ENCODE assay signal across 9 cellular contexts in the genomic region with DNA sequence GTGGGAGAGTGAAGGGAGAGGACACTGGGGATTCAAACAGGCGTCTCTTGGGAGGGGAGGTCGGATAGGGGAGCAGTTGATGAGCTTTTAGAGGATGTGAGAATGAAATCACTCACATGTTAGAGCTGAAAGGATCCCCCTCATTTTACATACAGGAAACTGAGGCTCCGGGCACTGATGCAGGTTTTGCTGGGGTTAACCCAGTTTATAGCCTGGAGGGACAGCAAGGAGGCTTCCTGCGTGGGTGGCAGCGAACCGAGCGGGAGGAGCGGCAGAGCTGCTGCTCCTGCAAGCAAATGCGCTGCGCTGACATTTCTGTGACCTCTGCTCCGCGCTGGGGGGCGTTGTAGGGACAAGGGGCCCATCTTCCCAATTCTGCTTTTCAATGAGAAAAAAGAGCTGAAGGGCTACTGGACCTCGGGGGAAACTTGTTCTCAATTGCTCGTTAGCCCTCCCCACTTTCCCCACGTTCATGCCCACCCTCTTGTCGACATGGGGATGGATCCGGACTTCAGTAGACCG. TPM values are rescaled to one million over a fixed set of nuclear protein-coding genes. Genes with fewer than 3 reads are reported as not detected.
DNase-seq lines count a peak whose midpoint lies in the region; ATAC-seq and TF ChIP-seq lines count a peak whose summit lies in the region.
"Had no signal": no experiment of that assay in that cellular context is flagged by ENCODE, and none has a peak within 500 bp of the region (broad histone marks: within the 10 kb centered on the region; RNA-seq: fewer than 3 reads in every experiment).

No MANE protein-coding gene starts in this region.

- no TSS peak for BruUV-seq in A673 (replicated peaks; lab: Mats Ljungman, UMichigan)

- intact Hi-C loops in A673 (cut with micrococcal nuclease; ENCODE audit: unreplicated experiment) (no loop called here), gastrocnemius medialis (cut with DNase I; ENCODE audit: low total_unique reads) (no loop called here)

- H3K4me3 Mint-ChIP-seq in activated naive CD8-positive, alpha-beta T cell = peak overlapping the region; percentile 85

- peaks cover 33% of the 10 kb centered on the region for H3K4me1 ChIP-seq in A673 (ENCODE audit: insufficient read depth, low read length, poor library complexity, severe bottlenecking)
- H3K4me1 ChIP-seq in gastrocnemius medialis = peaks cover 19 to 28% of the 10 kb centered on the region in 2 donors

- POLR2A ChIA-PET in A673 (lab: Charles Lee; ENCODE audit: low non-redundant PET) = no interaction called here

- peaks cover 98% of the 10 kb centered on the region for H3K27me3 ChIP-seq in A673 (replicated peaks; ENCODE audit: insufficient read depth, low read depth, low read length, poor library complexity)
- peaks cover 94 to 97% (median 96%) of the 10 kb centered on the region in 3 donors for H3K27me3 ChIP-seq in gastrocnemius medialis

- H3K4me1 Mint-ChIP-seq in activated naive CD8-positive, alpha-beta T cell (ENCODE audit: low read depth) = peaks cover 48% of the 10 kb centered on the region

- TF ChIP-seq POLR2A in gastrocnemius medialis (IDR thresholded peaks at IDR 0.05) = no peak

- H3K27ac ChIP-seq in A673 (ENCODE audit: low read depth, low read length, poor library complexity, severe bottlenecking) (no peak overlapping the region), gastrocnemius medialis (no peak overlapping the region)

- H3K9me3 Mint-ChIP-seq in activated naive CD8-positive, alpha-beta T cell (ENCODE audit: low read depth) = peaks cover 7% of the 10 kb centered on the region

- H3K27ac Mint-ChIP-seq in activated naive CD8-positive, alpha-beta T cell = no peak overlapping the region

- ATAC-seq in GM18861 (IDR thresholded peaks at IDR 0.05; ENCODE audit: unreplicated experiment) (peak; percentile 38), HG03097 (IDR thresholded peaks at IDR 0.05; ENCODE audit: low FRiP score, unreplicated experiment) (peak; percentile 29), gastrocnemius medialis (no peak)

- CTCF ChIA-PET in A673 (lab: Charles Lee) = no interaction called here

- H3K9me3 ChIP-seq in A673 (ENCODE audit: low read depth, low read length, poor library complexity, severe bottlenecking) = peaks cover 6% of the 10 kb centered on the region
- H3K9me3 ChIP-seq in gastrocnemius medialis = no peaks in the 10 kb centered on the region

- peaks cover 75% of the 10 kb centered on the region for H3K27me3 Mint-ChIP-seq in activated naive CD8-positive, alpha-beta T cell

- DNase-seq in A673 (ENCODE audit: low spot score) = no peak
- DNase-seq in gastrocnemius medialis = no peak
- no peak for DNase-seq in NCI-H1048 (lab: John Stamatoyannopoulos, UW)
- no peak for DNase-seq in LoVo (ENCODE audit: low spot score)
- DNase-seq in A172 (ENCODE audit: low spot score) = no peak

- H3K36me3 ChIP-seq in A673 (ENCODE audit: insufficient read depth, low read length, poor library complexity, severe bottlenecking) (no peaks in the 10 kb centered on the region), gastrocnemius medialis (no peaks in the 10 kb centered on the region)

- in situ Hi-C loops in gastrocnemius medialis (cut with MboI; ENCODE audit: low sequenced_read_pairs in 4 of 4) = no loop called here

- TF ChIP-seq CTCF in A673 (conservative IDR thresholded peaks at IDR 0.05; ENCODE audit: low read depth, low read length) (no peak), gastrocnemius medialis (IDR thresholded peaks at IDR 0.05 in 4 of 5, conservative IDR thresholded peaks at IDR 0.05 in 1 of 5) (no peak)

- H3K36me3 Mint-ChIP-seq in activated naive CD8-positive, alpha-beta T cell = no peaks in the 10 kb centered on the region

- peak overlapping the region; percentile 51 for H3K4me3 ChIP-seq in A673 (ENCODE audit: low read depth, low read length, poor library complexity, severe bottlenecking)
- peak overlapping the region in 3 of 4 donors; percentile 56 to 80 (median 65) for H3K4me3 ChIP-seq in gastrocnemius medialis

RNA-seq across cellular contexts. Expression of a gene that starts 1.1 kb away (rescaled TPM):
- total RNA-seq in A673 (2021) (not detected in 2 replicates), gastrocnemius medialis (not detected)
- not detected in 2 replicates for total RNA-seq in A172 (2014; rRNA removed; shearing (Covaris generic))
- total RNA-seq: dermis microvascular lymphatic vessel endothelial cell had no signal

Comparison
In these comparisons a context has a peak if more than half of its experiments do, and no peak if none do; other contexts are left out.
1. ATAC-seq: peak in GM18861 (single experiment) and HG03097 (single experiment); none in gastrocnemius medialis (0 of 2).